In the genomic region with DNA sequence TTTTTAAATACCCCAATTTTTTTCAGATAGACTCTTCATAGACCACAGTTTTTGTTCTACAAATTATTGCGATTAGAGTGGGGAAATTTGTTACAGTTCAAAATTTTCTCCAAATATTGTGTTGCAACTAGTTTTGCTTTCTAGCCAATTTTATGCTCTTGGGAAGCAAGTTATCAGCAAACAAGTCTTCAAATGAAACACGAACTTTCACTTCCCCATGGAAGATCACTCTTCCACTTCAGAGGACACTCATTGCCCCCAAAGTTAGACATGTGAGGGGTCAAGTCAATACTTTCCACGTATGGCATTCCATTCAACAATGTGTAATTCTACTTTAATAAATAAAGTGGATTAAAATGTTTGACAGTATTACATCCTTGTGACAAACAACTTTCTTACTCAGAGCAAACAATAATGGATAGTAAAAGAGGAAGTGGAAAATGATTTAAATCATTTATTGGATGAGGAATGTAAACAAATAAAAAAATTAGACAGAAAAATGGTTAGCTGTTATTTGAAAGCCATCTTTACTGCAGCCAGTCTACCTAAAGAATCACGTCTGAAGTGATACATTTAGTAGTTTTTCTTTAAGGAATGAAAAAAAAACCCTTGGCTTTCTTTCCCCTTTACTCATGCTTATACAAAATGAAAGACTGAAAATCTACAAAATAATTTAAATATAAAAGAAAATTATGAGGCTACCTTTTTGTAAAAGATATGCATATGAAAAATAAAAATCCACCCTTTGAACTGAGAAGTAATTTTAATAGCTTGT, we compare ENCODE assay signal across 16 cellular contexts.
DNase-seq lines count a peak whose midpoint lies in the region; ATAC-seq and FAIRE-seq lines count a peak whose summit lies in the region.
"Had no signal": no experiment of that assay in that cellular context is flagged by ENCODE, and none has a peak within 500 bp of the region (broad histone marks: within the 10 kb centered on the region; RNA-seq: fewer than 3 reads in every experiment).

No MANE protein-coding gene starts in this region.

- FAIRE-seq in GM19239 (lab: Jason Lieb, UNC): peak; percentile 95

- H3K9ac ChIP-seq in BLaER1 treated with 17β-estradiol and CSF1 and Interleukin-3, amounts not matched to agents 10 nM and 100 nM: peak overlapping the region in 3 of 11 experiments; percentile 29 to 44 (median 42); a peak in 4 of 22 replicates

- peak overlapping the region; percentile 57 to 86 (median 71); a peak in 21 of 22 replicates for H3K27ac ChIP-seq in BLaER1 treated with 17β-estradiol and CSF1 and Interleukin-3, amounts not matched to agents 10 nM and 100 nM
- H3K27ac ChIP-seq: testis had no signal

- H3K27me3 ChIP-seq in BLaER1 treated with 17β-estradiol and CSF1 and Interleukin-3, amounts not matched to agents 10 nM and 100 nM: no peaks in the 10 kb centered on the region
- H3K27me3 ChIP-seq: testis had no signal

- DNase-seq in GM19239 (ENCODE audit: insufficient read length, low spot score) (no peak), OCI-M1 (lab: John Stamatoyannopoulos, UW) (peak; percentile 6), KBM-7 (no peak), NK-92 (lab: John Stamatoyannopoulos, UW; ENCODE audit: unreplicated experiment) (no peak)
- DNase-seq in activated naive CD4-positive, alpha-beta T cell (lab: John Stamatoyannopoulos, UW): no peak
- DNase-seq: ACHN; activated T-cell treated with anti-CD3 and anti-CD28 coated beads, Interleukin-2, amount 50 U/mL, for 48 hours; central memory CD4-positive, alpha-beta T cell; immature natural killer cell; NCI-H146; NCI-H510A; testis had no signal

- ATAC-seq in HG03097 (IDR thresholded peaks at IDR 0.05; ENCODE audit: low FRiP score, unreplicated experiment) (peak; percentile 62), GM18873 (IDR thresholded peaks at IDR 0.05; ENCODE audit: low FRiP score, unreplicated experiment) (no peak)

- H3K4me2 ChIP-seq in BLaER1 treated with 17β-estradiol and CSF1 and Interleukin-3, amounts not matched to agents 10 nM and 100 nM: peak overlapping the region in 9 of 11 experiments; percentile 2 to 71 (median 38); a peak in 14 of 22 replicates

- H3K36me3 ChIP-seq in BLaER1 treated with 17β-estradiol and CSF1 and Interleukin-3, amounts not matched to agents 10 nM and 100 nM: no peaks in the 10 kb centered on the region
- H3K36me3 ChIP-seq: HAP-1 had no signal

- in situ Hi-C loops in KBM-7 (cut with MboI; ENCODE audit: low pct_unique_long_range_greater_than_20kb, low sequenced_read_pairs): no loop called here

- H4K20me1 ChIP-seq in BLaER1 treated with 17β-estradiol and CSF1 and Interleukin-3, amounts not matched to agents 10 nM and 100 nM: no peaks in the 10 kb centered on the region

- peaks cover 13 to 50% (median 32%) of the 10 kb centered on the region in 10 experiments; a peak in 19 of 20 replicates for H3K4me1 ChIP-seq in BLaER1 treated with 17β-estradiol and CSF1 and Interleukin-3, amounts not matched to agents 10 nM and 100 nM
- H3K4me1 ChIP-seq: testis had no signal

- H3K4me3 ChIP-seq in BLaER1 treated with 17β-estradiol and CSF1 and Interleukin-3, amounts not matched to agents 10 nM and 100 nM: no peak overlapping the region; a peak in 1 of 20 replicates
- H3K4me3 ChIP-seq: HAP-1, testis had no signal

- H3K9me3 ChIP-seq in BLaER1 treated with 17β-estradiol and CSF1 and Interleukin-3, amounts not matched to agents 10 nM and 100 nM (replicated peaks in 1 of 11): peaks cover 0 to 68% (median 6%) of the 10 kb centered on the region in 11 experiments; a peak in 13 of 22 replicates
- H3K9me3 ChIP-seq: HAP-1, testis had no signal
